ENCODE assay signal across 8 cellular contexts in the genomic region with DNA sequence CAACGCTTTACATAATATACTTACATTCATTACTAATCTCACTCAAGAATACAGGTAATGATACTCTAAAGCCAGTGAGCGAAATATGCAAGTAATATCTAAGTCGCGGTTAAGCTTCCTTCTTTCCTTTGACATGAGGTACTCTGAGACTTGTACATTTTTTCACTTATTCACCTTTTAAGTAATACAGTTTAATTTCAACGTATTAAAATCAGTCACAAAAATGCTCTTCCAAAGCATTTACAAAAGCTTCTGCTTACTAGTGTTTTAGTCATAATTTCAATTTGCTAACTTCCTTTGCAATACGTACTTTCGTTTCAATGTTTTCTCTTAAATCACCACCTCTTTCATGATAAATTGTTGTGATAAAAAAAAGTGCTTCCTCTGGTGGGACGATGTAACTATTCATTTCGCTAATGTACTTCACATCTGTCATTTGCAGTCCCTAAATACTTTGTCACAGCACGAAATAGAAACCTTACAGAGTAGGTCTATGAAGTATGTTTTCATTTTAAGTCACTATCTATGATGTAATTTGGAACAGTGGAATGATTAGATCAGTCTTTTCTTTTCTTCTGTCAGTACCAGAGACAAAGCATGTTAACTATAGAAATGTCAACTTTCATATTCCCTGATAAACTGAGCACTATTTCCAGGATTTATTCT. TPM values are rescaled to one million over a fixed set of nuclear protein-coding genes. Genes with fewer than 3 reads are reported as not detected.
A peak's percentile ranks its signal among the peaks of the same experiment; 100 is the strongest.
DNase-seq lines count a peak whose midpoint lies in the region; ATAC-seq, FAIRE-seq and TF ChIP-seq lines count a peak whose summit lies in the region.

No MANE protein-coding gene starts in this region.

- ATAC-seq in GM19328 (IDR thresholded peaks at IDR 0.05; ENCODE audit: unreplicated experiment) (peak; percentile 70), HG03103 (IDR thresholded peaks at IDR 0.05; ENCODE audit: low read depth, unreplicated experiment) (peak; percentile 79)

- H3K27me3 Mint-ChIP-seq in Calu3 (ENCODE audit: unreplicated experiment), result no peaks in the 10 kb centered on the region

- no TSS peak for BruUV-seq in Calu3 (replicated peaks; lab: Mats Ljungman, UMichigan)

- no peak overlapping the region for H3K27ac Mint-ChIP-seq in Calu3 (ENCODE audit: unreplicated experiment)

- CTCF ChIA-PET in Calu3 (lab: Charles Lee), result no interaction called here

- H3K9me3 Mint-ChIP-seq in Calu3 (ENCODE audit: low read depth, unreplicated experiment), result peaks cover 12% of the 10 kb centered on the region

- FAIRE-seq in bronchial epithelial cell (lab: Jason Lieb, UNC) (no peak), frontal cortex (lab: Jason Lieb, UNC) (no peak)

- TF ChIP-seq CTCF in bronchial epithelial cell (IDR thresholded peaks at IDR 0.05; ENCODE audit: insufficient read depth, low read length, severe bottlenecking) (no peak), Calu3 (IDR thresholded peaks at IDR 0.05; ENCODE audit: unreplicated experiment) (no peak)

- H3K4me3 ChIP-seq in bronchial epithelial cell (ENCODE audit: low read depth, low read length), result peak overlapping the region; percentile 24

- intact Hi-C loops in Calu3 (cut with micrococcal nuclease; ENCODE audit: unreplicated experiment), result no loop called here

- H3K4me1 Mint-ChIP-seq in Calu3 (ENCODE audit: low read depth, unreplicated experiment), result no peaks in the 10 kb centered on the region

- H3K4me3 Mint-ChIP-seq in Calu3 (ENCODE audit: low read depth, unreplicated experiment), result no peak overlapping the region

- H3K36me3 ChIP-seq in bronchial epithelial cell (ENCODE audit: control insufficient read depth, insufficient read depth, low read length), result no peaks in the 10 kb centered on the region

- H3K27me3 ChIP-seq in bronchial epithelial cell (ENCODE audit: control insufficient read depth, insufficient read depth, low read length), result no peaks in the 10 kb centered on the region

- DNase-seq in AG20443 (ENCODE audit: low spot score) (peak; percentile 4), bronchial epithelial cell (ENCODE audit: low read depth) (peak; percentile 31), Calu3 (no peak), medulla oblongata (ENCODE audit: extremely low spot score) (no peak), frontal cortex (ENCODE audit: low spot score in 2 of 2) (no peak), NCI-H1436 (lab: John Stamatoyannopoulos, UW) (no peak)

- no peaks in the 10 kb centered on the region for H3K36me3 Mint-ChIP-seq in Calu3 (ENCODE audit: insufficient read depth, unreplicated experiment)

RNA-seq across cellular contexts. Expression of gene ADGRL4, which starts 34.0 kb away (rescaled TPM):
- total RNA-seq in bronchial epithelial cell (not detected in 2 replicates), Calu3 (2022) (not detected in 2 replicates), frontal cortex (1.2 TPM)

Comparison
In these comparisons a context has a peak if more than half of its experiments do, and no peak if none do; other contexts are left out.
1. DNase-seq: peak in AG20443 (single experiment) and bronchial epithelial cell (single experiment); none in Calu3 (single experiment), medulla oblongata (single experiment), frontal cortex (0 of 2) and NCI-H1436 (single experiment).